1 cellular context compared by ENCODE assay signal in the genomic region with DNA sequence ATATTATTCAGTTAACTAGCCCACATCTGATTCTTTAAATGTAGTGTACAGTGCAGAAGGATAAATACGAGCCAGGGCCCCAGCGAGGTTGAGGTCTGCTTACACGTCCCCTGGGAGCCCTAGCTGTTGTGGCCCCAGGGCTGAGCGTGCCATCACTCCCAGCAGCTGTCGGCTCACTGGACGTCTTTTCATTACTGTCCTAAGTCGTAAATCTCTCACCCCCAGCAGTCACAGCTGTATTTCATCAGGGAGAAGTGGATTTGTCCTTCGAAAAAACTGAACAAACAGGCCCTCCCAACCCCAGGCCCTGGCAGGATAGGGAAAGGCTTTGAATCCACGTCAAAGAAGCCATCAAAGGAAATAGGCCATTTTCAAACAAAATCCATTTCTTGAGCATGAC.
TF ChIP-seq lines count a peak whose summit lies in the region.

No MANE protein-coding gene starts in this region.

TF ChIP-seq in SK-N-SH, 30 proteins besides CTCF, POLR2A, EP300 and RAD21 (continued from another document):
- TF ChIP-seq RCOR1 (IDR thresholded peaks at IDR 0.05; ENCODE audit: low read length), result peak; percentile 99
- peak; percentile 25; the same call in 1 of the 2 replicates for TF ChIP-seq MXI1 (IDR thresholded peaks at IDR 0.05; ENCODE audit: low read depth, low read length)
- TF ChIP-seq YY1 (IDR thresholded peaks at IDR 0.05; ENCODE audit: low read depth), result no peak
- peak; percentile 84 for TF ChIP-seq CHD2 (IDR thresholded peaks at IDR 0.05; ENCODE audit: low read length, partially characterized antibody)
- TF ChIP-seq, protein P1, sequence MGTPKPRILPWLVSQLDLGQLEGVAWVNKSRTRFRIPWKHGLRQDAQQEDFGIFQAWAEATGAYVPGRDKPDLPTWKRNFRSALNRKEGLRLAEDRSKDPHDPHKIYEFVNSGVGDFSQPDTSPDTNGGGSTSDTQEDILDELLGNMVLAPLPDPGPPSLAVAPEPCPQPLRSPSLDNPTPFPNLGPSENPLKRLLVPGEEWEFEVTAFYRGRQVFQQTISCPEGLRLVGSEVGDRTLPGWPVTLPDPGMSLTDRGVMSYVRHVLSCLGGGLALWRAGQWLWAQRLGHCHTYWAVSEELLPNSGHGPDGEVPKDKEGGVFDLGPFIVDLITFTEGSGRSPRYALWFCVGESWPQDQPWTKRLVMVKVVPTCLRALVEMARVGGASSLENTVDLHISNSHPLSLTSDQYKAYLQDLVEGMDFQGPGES (IDR thresholded peaks at IDR 0.05; ENCODE audit: low read depth, low read length), result no peak
